In the genomic region with DNA sequence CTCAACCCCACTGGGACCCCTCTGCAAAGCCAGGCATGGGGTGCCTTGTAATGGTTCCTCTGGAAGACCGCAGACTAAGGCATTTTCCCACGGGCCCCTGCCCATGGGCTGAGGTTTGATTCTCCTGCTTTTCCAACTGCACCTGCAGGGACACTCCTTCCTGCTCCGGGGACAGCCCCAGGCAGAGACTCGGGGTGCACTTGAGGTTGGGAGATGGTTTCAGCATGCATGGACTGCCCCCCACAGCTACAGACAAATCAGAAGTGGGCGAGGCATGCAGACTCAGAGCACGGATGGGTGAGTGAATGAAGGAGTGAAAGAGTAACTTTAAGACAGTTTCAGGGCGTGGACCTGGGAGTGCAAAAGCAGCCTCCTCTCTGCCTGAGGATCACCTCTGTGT, we compare ENCODE assay signal across 1 cellular context.
TF ChIP-seq lines count a peak whose summit lies in the region.

No MANE protein-coding gene starts in this region.

TF ChIP-seq in GM23338, 12 proteins besides CTCF, POLR2A, EP300 and RAD21 (continued from another document):
- TF ChIP-seq, protein P1, sequence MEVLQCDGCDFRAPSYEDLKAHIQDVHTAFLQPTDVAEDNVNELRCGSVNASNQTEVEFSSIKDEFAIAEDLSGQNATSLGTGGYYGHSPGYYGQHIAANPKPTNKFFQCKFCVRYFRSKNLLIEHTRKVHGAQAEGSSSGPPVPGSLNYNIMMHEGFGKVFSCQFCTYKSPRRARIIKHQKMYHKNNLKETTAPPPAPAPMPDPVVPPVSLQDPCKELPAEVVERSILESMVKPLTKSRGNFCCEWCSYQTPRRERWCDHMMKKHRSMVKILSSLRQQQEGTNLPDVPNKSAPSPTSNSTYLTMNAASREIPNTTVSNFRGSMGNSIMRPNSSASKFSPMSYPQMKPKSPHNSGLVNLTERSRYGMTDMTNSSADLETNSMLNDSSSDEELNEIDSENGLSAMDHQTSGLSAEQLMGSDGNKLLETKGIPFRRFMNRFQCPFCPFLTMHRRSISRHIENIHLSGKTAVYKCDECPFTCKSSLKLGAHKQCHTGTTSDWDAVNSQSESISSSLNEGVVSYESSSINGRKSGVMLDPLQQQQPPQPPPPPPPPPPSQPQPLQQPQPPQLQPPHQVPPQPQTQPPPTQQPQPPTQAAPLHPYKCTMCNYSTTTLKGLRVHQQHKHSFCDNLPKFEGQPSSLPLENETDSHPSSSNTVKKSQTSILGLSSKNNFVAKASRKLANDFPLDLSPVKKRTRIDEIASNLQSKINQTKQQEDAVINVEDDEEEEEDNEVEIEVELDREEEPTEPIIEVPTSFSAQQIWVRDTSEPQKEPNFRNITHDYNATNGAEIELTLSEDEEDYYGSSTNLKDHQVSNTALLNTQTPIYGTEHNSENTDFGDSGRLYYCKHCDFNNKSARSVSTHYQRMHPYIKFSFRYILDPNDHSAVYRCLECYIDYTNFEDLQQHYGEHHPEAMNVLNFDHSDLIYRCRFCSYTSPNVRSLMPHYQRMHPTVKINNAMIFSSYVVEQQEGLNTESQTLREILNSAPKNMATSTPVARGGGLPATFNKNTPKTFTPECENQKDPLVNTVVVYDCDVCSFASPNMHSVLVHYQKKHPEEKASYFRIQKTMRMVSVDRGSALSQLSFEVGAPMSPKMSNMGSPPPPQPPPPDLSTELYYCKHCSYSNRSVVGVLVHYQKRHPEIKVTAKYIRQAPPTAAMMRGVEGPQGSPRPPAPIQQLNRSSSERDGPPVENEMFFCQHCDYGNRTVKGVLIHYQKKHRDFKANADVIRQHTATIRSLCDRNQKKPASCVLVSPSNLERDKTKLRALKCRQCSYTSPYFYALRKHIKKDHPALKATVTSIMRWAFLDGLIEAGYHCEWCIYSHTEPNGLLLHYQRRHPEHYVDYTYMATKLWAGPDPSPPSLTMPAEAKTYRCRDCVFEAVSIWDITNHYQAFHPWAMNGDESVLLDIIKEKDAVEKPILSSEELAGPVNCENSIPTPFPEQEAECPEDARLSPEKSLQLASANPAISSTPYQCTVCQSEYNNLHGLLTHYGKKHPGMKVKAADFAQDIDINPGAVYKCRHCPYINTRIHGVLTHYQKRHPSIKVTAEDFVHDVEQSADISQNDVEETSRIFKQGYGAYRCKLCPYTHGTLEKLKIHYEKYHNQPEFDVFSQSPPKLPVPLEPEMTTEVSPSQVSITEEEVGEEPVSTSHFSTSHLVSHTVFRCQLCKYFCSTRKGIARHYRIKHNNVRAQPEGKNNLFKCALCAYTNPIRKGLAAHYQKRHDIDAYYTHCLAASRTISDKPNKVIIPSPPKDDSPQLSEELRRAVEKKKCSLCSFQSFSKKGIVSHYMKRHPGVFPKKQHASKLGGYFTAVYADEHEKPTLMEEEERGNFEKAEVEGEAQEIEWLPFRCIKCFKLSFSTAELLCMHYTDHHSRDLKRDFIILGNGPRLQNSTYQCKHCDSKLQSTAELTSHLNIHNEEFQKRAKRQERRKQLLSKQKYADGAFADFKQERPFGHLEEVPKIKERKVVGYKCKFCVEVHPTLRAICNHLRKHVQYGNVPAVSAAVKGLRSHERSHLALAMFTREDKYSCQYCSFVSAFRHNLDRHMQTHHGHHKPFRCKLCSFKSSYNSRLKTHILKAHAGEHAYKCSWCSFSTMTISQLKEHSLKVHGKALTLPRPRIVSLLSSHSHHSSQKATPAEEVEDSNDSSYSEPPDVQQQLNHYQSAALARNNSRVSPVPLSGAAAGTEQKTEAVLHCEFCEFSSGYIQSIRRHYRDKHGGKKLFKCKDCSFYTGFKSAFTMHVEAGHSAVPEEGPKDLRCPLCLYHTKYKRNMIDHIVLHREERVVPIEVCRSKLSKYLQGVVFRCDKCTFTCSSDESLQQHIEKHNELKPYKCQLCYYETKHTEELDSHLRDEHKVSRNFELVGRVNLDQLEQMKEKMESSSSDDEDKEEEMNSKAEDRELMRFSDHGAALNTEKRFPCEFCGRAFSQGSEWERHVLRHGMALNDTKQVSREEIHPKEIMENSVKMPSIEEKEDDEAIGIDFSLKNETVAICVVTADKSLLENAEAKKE (CRISPR knock-in tag; IDR thresholded peaks at IDR 0.05) = no peak
- TF ChIP-seq, protein P2, sequence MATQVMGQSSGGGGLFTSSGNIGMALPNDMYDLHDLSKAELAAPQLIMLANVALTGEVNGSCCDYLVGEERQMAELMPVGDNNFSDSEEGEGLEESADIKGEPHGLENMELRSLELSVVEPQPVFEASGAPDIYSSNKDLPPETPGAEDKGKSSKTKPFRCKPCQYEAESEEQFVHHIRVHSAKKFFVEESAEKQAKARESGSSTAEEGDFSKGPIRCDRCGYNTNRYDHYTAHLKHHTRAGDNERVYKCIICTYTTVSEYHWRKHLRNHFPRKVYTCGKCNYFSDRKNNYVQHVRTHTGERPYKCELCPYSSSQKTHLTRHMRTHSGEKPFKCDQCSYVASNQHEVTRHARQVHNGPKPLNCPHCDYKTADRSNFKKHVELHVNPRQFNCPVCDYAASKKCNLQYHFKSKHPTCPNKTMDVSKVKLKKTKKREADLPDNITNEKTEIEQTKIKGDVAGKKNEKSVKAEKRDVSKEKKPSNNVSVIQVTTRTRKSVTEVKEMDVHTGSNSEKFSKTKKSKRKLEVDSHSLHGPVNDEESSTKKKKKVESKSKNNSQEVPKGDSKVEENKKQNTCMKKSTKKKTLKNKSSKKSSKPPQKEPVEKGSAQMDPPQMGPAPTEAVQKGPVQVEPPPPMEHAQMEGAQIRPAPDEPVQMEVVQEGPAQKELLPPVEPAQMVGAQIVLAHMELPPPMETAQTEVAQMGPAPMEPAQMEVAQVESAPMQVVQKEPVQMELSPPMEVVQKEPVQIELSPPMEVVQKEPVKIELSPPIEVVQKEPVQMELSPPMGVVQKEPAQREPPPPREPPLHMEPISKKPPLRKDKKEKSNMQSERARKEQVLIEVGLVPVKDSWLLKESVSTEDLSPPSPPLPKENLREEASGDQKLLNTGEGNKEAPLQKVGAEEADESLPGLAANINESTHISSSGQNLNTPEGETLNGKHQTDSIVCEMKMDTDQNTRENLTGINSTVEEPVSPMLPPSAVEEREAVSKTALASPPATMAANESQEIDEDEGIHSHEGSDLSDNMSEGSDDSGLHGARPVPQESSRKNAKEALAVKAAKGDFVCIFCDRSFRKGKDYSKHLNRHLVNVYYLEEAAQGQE (IDR thresholded peaks at IDR 0.05; ENCODE audit: unreplicated experiment) = no peak
- TF ChIP-seq, protein P3, sequence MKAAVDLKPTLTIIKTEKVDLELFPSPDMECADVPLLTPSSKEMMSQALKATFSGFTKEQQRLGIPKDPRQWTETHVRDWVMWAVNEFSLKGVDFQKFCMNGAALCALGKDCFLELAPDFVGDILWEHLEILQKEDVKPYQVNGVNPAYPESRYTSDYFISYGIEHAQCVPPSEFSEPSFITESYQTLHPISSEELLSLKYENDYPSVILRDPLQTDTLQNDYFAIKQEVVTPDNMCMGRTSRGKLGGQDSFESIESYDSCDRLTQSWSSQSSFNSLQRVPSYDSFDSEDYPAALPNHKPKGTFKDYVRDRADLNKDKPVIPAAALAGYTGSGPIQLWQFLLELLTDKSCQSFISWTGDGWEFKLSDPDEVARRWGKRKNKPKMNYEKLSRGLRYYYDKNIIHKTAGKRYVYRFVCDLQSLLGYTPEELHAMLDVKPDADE (IDR thresholded peaks at IDR 0.05) = no peak
- TF ChIP-seq CREB1 (CRISPR knock-in tag; IDR thresholded peaks at IDR 0.05; ENCODE audit: low read depth) = no peak
- TF ChIP-seq EZH2 (IDR thresholded peaks at IDR 0.05; ENCODE audit: low read depth, unreplicated experiment) = no peak
- TF ChIP-seq JUNB (IDR thresholded peaks at IDR 0.05; ENCODE audit: unreplicated experiment) = no peak
- TF ChIP-seq POLR2AphosphoS5 (IDR thresholded peaks at IDR 0.05; ENCODE audit: low read depth) = no peak
